Comparison of ENCODE assay signal across 8 cellular contexts in genomic region chr1:19438552-19439196, GRCh38. TPM values are rescaled to one million over a fixed set of nuclear protein-coding genes. Genes with fewer than 3 reads are reported as not detected.
DNase-seq lines count a peak whose midpoint lies in the region; ATAC-seq and TF ChIP-seq lines count a peak whose summit lies in the region.

No MANE protein-coding gene starts in this region.

- H2AK5ac ChIP-seq in trophoblast cell (ENCODE audit: low read length): no peak overlapping the region

- H4K12ac ChIP-seq in trophoblast cell (ENCODE audit: low read depth, low read length): no peak overlapping the region

- intact Hi-C loops in esophagus squamous epithelium (cut with DNase I): no loop called here

- H3K79me2 ChIP-seq in trophoblast cell (ENCODE audit: control insufficient read depth, insufficient read depth, low read length, poor library complexity): peaks cover 19% of the 10 kb centered on the region

- no peak for TF ChIP-seq CTCF in esophagus squamous epithelium (IDR thresholded peaks at IDR 0.05)

- no peak overlapping the region for H3K4me2 ChIP-seq in trophoblast cell (ENCODE audit: low read length)

- H2AFZ ChIP-seq in trophoblast cell (ENCODE audit: insufficient read depth, low read length, poor library complexity): no peak overlapping the region

- no peak overlapping the region for H2BK12ac ChIP-seq in trophoblast cell (ENCODE audit: low read length)

- no peak overlapping the region for H3K23ac ChIP-seq in trophoblast cell (ENCODE audit: low read length)

- H3K27me3 ChIP-seq in esophagus squamous epithelium (no peaks in the 10 kb centered on the region), trophoblast cell (ENCODE audit: insufficient read depth, low read length) (no peaks in the 10 kb centered on the region)

- H2BK5ac ChIP-seq in trophoblast cell (ENCODE audit: low read depth, low read length, poor library complexity): no peak overlapping the region

- no peaks in the 10 kb centered on the region for H3K36me3 Mint-ChIP-seq in T-helper 17 cell (ENCODE audit: low read depth)

- peak overlapping the region; percentile 78 for H3K4ac ChIP-seq in trophoblast cell (ENCODE audit: low read depth, low read length)

- H3K4me1 ChIP-seq in esophagus squamous epithelium (peaks cover 67 to 100% (median 89%) of the 10 kb centered on the region in 3 donors), trophoblast cell (ENCODE audit: control insufficient read depth in 1 of 2, insufficient read depth in 2 of 2, low read length in 2 of 2) (peaks cover 0 to 4% of the 10 kb centered on the region in 2 experiments)

- peak overlapping the region in 1 of 4 donors; percentile 33 for H3K4me3 ChIP-seq in esophagus squamous epithelium
- H3K4me3 ChIP-seq in trophoblast cell (ENCODE audit: low read depth, low read length): no peak overlapping the region

- H3K27me3 Mint-ChIP-seq in T-helper 17 cell: no peaks in the 10 kb centered on the region

- H3K27ac ChIP-seq in esophagus squamous epithelium: peak overlapping the region; percentile 78 to 92 (median 90)
- H3K27ac ChIP-seq in trophoblast cell (ENCODE audit: low read depth, low read length): no peak overlapping the region

- no peak overlapping the region for H4K8ac ChIP-seq in trophoblast cell (ENCODE audit: low read depth, low read length)

- no peak overlapping the region for H3K14ac ChIP-seq in trophoblast cell (ENCODE audit: low read length)

- H3K9me3 ChIP-seq in T-helper 17 cell (ENCODE audit: control insufficient read depth, low read length, poor library complexity, severe bottlenecking) (no peaks in the 10 kb centered on the region), esophagus squamous epithelium (no peaks in the 10 kb centered on the region), trophoblast cell (ENCODE audit: insufficient read depth, low read depth, low read length) (no peaks in the 10 kb centered on the region)

- H3K27ac Mint-ChIP-seq in T-helper 17 cell: peak overlapping the region; percentile 93

- H3K4me1 Mint-ChIP-seq in T-helper 17 cell: peaks cover 73% of the 10 kb centered on the region

- DNase-seq in AG08395 (ENCODE audit: low spot score): peak; percentile 32
- DNase-seq in T-helper 17 cell: no peak
- DNase-seq in esophagus squamous epithelium (lab: John Stamatoyannopoulos, UW): no peak
- no peak for DNase-seq in trophoblast cell
- no peak for DNase-seq in EL
- DNase-seq in islet precursor cell: no peak
- no peak for DNase-seq in NCI-H1417 (lab: John Stamatoyannopoulos, UW)

- 61 to 67% methylated on average over 12 to 18 of the region's 18 CpGs for WGBS in esophagus squamous epithelium, 2 donors
- WGBS in trophoblast cell (ENCODE audit: extremely low coverage, insufficient coverage, insufficient read length): no CpG with 5 or more reads among the region's 18 CpGs

- ATAC-seq in T-helper 17 cell: no peak
- no peak for ATAC-seq in HG03196 (IDR thresholded peaks at IDR 0.05; ENCODE audit: unreplicated experiment)

- TF ChIP-seq POLR2A in esophagus squamous epithelium (IDR thresholded peaks at IDR 0.05): no peak

- no peak overlapping the region for H4K91ac ChIP-seq in trophoblast cell (ENCODE audit: low read depth, low read length)

- no peak overlapping the region for H3K18ac ChIP-seq in trophoblast cell (ENCODE audit: low read length)

- H2BK120ac ChIP-seq in trophoblast cell (ENCODE audit: insufficient read depth, low read length, poor library complexity): no peak overlapping the region

- no peak overlapping the region for H3K4me3 Mint-ChIP-seq in T-helper 17 cell

- H3K36me3 ChIP-seq in esophagus squamous epithelium (no peaks in the 10 kb centered on the region), trophoblast cell (ENCODE audit: control insufficient read depth in 1 of 2, insufficient read depth in 2 of 2, low read length in 2 of 2) (peaks cover 6 to 16% of the 10 kb centered on the region in 2 experiments)

- H3K9ac ChIP-seq in trophoblast cell (ENCODE audit: low read length): no peak overlapping the region

- no peaks in the 10 kb centered on the region for H3K79me1 ChIP-seq in trophoblast cell (ENCODE audit: low read length)

RNA-seq across cellular contexts. Expression of gene CAPZB, which starts 46.7 kb away (rescaled TPM):
- total RNA-seq in T-helper 17 cell: 100 to 1,000 TPM; 320 to 330 TPM
- 100 to 1,000 TPM in 3 of 4 donors, 10 to 100 TPM in 1; 89.4 to 146 (median 126) TPM for total RNA-seq in esophagus squamous epithelium
- polyA plus RNA-seq in trophoblast cell (2013): 315 and 324 TPM in 2 replicates
